Comparison of ENCODE assay signal across 33 cellular contexts in genomic region chr11:10551845-10552352, GRCh38. TPM values are rescaled to one million over a fixed set of nuclear protein-coding genes. Genes with fewer than 3 reads are reported as not detected.
"Had no signal": no experiment of that assay in that cellular context is flagged by ENCODE, and none has a peak within 500 bp of the region (broad histone marks: within the 10 kb centered on the region; RNA-seq: fewer than 3 reads in every experiment).

No MANE protein-coding gene starts in this region.

- H3K9me3 ChIP-seq: colonic mucosa, esophagus squamous epithelium, gastroesophageal sphincter had no signal

- H3K27ac Mint-ChIP-seq: activated B cell treated with CpG ODN at 0.5 μM for 24 hours; activated CD8-positive, alpha-beta T cell treated with anti-CD3 and anti-CD28 coated beads for 36 hours; activated naive CD8-positive, alpha-beta T cell; activated T-helper 17 cell treated with anti-CD3 and anti-CD28 coated beads, Interleukin-2, amount 50 U/mL, for 72 hours; T-helper 2 cell treated with Interferon-gamma antibody and Interleukin-4, amounts not matched to agents 5 μg/mL and 100 μg/mL, for 36 hours had no signal

- H3K79me2 ChIP-seq: hepatocyte had no signal

- H3K4me3 Mint-ChIP-seq: activated B cell treated with CpG ODN at 0.5 μM for 24 hours; activated CD8-positive, alpha-beta T cell treated with anti-CD3 and anti-CD28 coated beads for 36 hours; activated naive CD8-positive, alpha-beta T cell; activated T-cell treated with anti-CD3 and anti-CD28 coated beads, Interleukin-2, amount 50 U/mL, for 4 hours; activated T-helper 17 cell treated with anti-CD3 and anti-CD28 coated beads, Interleukin-2, amount 50 U/mL, for 72 hours; T-helper 2 cell treated with Interferon-gamma antibody and Interleukin-4, amounts not matched to agents 5 μg/mL and 100 μg/mL, for 36 hours had no signal

- H3K27me3 ChIP-seq: colonic mucosa, esophagus squamous epithelium, gastroesophageal sphincter, heart right ventricle, hepatocyte had no signal

- FAIRE-seq: astrocyte, endometrium, endothelial cell of umbilical vein had no signal

- H2AFZ ChIP-seq: hepatocyte had no signal

- H3K4me1 Mint-ChIP-seq: activated T-helper 17 cell treated with anti-CD3 and anti-CD28 coated beads, Interleukin-2, amount 50 U/mL, for 72 hours had no signal

- H3K4me2 ChIP-seq: hepatocyte had no signal

- DNase-seq: activated B cell treated with CpG ODN at 0.5 μM for 24 hours; activated CD4-positive, alpha-beta T cell treated with anti-CD3 and anti-CD28 coated beads for 48 hours; activated CD4-positive, alpha-beta T cell treated with anti-CD3 and anti-CD28 coated beads, Interleukin-2, amount 50 U/mL, for 1 hour; activated CD4-positive, alpha-beta T cell treated with anti-CD3 and anti-CD28 coated beads, Interleukin-2, amount 50 U/mL, for 48 hours; activated CD8-positive, alpha-beta memory T cell treated with anti-CD3 and anti-CD28 coated beads for 24 hours; activated CD8-positive, alpha-beta T cell treated with anti-CD3 and anti-CD28 coated beads for 36 hours; activated effector memory CD4-positive, alpha-beta T cell treated with Interleukin-2 at 50 U/mL for 16 hours; activated gamma-delta T cell treated with Interleukin-2 at 50 U/mL for 16 hours; activated naive CD4-positive, alpha-beta T cell treated with anti-CD3 and anti-CD28 coated beads, Interleukin-2, amount 50 U/mL, for 16 hours; activated naive CD4-positive, alpha-beta T cell treated with Interleukin-2 at 50 U/mL for 16 hours; activated T-cell treated with anti-CD3 and anti-CD28 coated beads, Interleukin-2, amount 50 U/mL, for 4 hours; amniotic stem cell; anterior cingulate cortex; caudate nucleus; cerebellar nuclear complex; colonic mucosa; effector CD8-positive, alpha-beta T cell; esophagus squamous epithelium; foreskin melanocyte; heart right ventricle; T1000; WERI-Rb-1 had no signal

- ATAC-seq: activated CD4-positive, CD25-positive, alpha-beta regulatory T cell treated with anti-CD3 and anti-CD28 coated beads, Interleukin-2, amount 50 U/mL, for 24 hours; activated CD8-positive, alpha-beta T cell treated with anti-CD3 and anti-CD28 coated beads for 36 hours; activated T-cell treated with anti-CD3 and anti-CD28 coated beads, Interleukin-2, amount 50 U/mL, for 4 hours; activated T-helper 17 cell treated with anti-CD3 and anti-CD28 coated beads, Interleukin-2, amount 50 U/mL, for 72 hours; gastroesophageal sphincter; heart right ventricle had no signal

- H3K4me3 ChIP-seq: colonic mucosa, esophagus squamous epithelium, gastroesophageal sphincter, heart right ventricle, hepatocyte had no signal

- H3K27me3 Mint-ChIP-seq: activated B cell treated with CpG ODN at 0.5 μM for 24 hours; activated CD8-positive, alpha-beta T cell treated with anti-CD3 and anti-CD28 coated beads for 36 hours had no signal

- H3K27ac ChIP-seq: colonic mucosa, epithelial cell of prostate, esophagus squamous epithelium, gastroesophageal sphincter, heart right ventricle, WERI-Rb-1 had no signal

- H3K36me3 ChIP-seq: colonic mucosa, esophagus squamous epithelium, gastroesophageal sphincter, heart right ventricle, WERI-Rb-1 had no signal

- H3K4me1 ChIP-seq: colonic mucosa, esophagus squamous epithelium, gastroesophageal sphincter, heart right ventricle had no signal

RNA-seq across cellular contexts. Expression of gene LYVE1, which starts 16.6 kb away (rescaled TPM):
- total RNA-seq: activated B cell treated with CpG ODN at 0.5 μM for 24 hours; activated CD8-positive, alpha-beta T cell treated with anti-CD3 and anti-CD28 coated beads for 36 hours; activated T-helper 17 cell treated with anti-CD3 and anti-CD28 coated beads, Interleukin-2, amount 50 U/mL, for 72 hours; fibroblast of villous mesenchyme had no signal
